ENCODE assay signal across 18 cellular contexts in the genomic region with DNA sequence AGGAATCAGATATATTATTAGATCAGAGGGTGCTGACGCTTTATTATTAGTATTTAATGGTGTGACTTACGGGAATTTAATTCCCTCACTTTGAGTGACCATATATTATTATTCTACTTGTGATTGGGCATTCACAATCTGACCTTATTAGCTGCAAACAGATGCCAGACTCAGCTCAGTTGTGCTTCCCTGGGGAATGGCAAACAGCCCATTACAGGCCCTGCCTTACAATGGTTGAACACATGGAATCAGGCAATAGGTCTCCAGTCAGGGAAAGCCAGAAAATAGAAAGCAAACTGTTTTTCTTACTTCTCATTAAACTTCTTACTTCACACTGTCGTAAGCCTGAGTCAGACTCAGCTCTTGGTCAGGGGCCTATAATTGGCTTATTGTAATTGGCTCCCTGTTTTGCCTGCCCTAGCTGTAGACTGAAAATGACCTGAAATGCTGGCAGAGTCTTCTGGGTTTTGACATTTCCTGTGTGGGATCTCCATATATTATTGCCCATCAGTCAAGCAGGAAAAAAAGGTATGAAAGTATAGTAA.
"Had no signal": no experiment of that assay in that cellular context is flagged by ENCODE, and none has a peak within 500 bp of the region (broad histone marks: within the 10 kb centered on the region; RNA-seq: fewer than 3 reads in every experiment).

No MANE protein-coding gene starts in this region.

- ATAC-seq: activated naive CD4-positive, alpha-beta T cell treated with anti-CD3 and anti-CD28 coated beads, Interleukin-2, amount 50 U/mL, for 72 hours; sciatic nerve; stimulated activated effector memory CD8-positive, alpha-beta T cell treated with anti-CD3 and anti-CD28 coated beads, Interleukin-12 subunit alpha, Interleukin-12 subunit beta, amount 100 ng/mL, for 72 hours had no signal

- H3K36me3 ChIP-seq: adrenal gland, esophagus squamous epithelium, stomach had no signal

- DNase-seq: activated CD4-positive, alpha-beta T cell treated with anti-CD3 and anti-CD28 coated beads, Interleukin-2, amount 50 U/mL, for 4 hours; activated gamma-delta T cell treated with Interleukin-2 at 50 U/mL for 16 hours; activated T-cell treated with anti-CD3 and anti-CD28 coated beads for 4 hours; dermis blood vessel endothelial cell; effector memory CD4-positive, alpha-beta T cell; esophagus squamous epithelium; stimulated activated CD4-positive, alpha-beta T cell treated with anti-CD3 and anti-CD28 coated beads, Interleukin-4, amount 100 ng/mL, for 24 hours; stomach; T-helper 2 cell; trophoblast cell had no signal

- H3K4me1 ChIP-seq: adrenal gland, esophagus squamous epithelium, stomach had no signal

- H3K36me3 Mint-ChIP-seq: activated naive CD4-positive, alpha-beta T cell treated with anti-CD3 and anti-CD28 coated beads, Interleukin-2, amount 50 U/mL, for 72 hours; stimulated activated effector memory CD8-positive, alpha-beta T cell treated with anti-CD3 and anti-CD28 coated beads, Interleukin-12 subunit alpha, Interleukin-12 subunit beta, amount 100 ng/mL, for 72 hours had no signal

- H3K27ac Mint-ChIP-seq: activated naive CD4-positive, alpha-beta T cell treated with anti-CD3 and anti-CD28 coated beads, Interleukin-2, amount 50 U/mL, for 72 hours; activated T-helper 1 cell treated with anti-CD3 and anti-CD28 coated beads, Interleukin-12 subunit alpha, Interleukin-12 subunit beta, Interleukin-2, Interleukin-4 antibody, amounts not matched to agents 30 ng/mL and 10 ng/mL and 1 ng/mL, durations not matched to agents 14 hours and 24 hours and 36 hours; stimulated activated effector memory CD8-positive, alpha-beta T cell treated with anti-CD3 and anti-CD28 coated beads, Interleukin-12 subunit alpha, Interleukin-12 subunit beta, amount 100 ng/mL, for 72 hours had no signal

- H3K4me3 ChIP-seq: adrenal gland, esophagus squamous epithelium, lung, smooth muscle cell, stomach had no signal

- H3K27me3 ChIP-seq: adrenal gland, esophagus squamous epithelium, stomach had no signal

- H3K4me3 Mint-ChIP-seq: activated T-helper 1 cell treated with anti-CD3 and anti-CD28 coated beads, Interleukin-12 subunit alpha, Interleukin-12 subunit beta, Interleukin-2, Interleukin-4 antibody, amounts not matched to agents 30 ng/mL and 10 ng/mL and 1 ng/mL, durations not matched to agents 14 hours and 24 hours and 36 hours; neural crest cell; stimulated activated effector memory CD8-positive, alpha-beta T cell treated with anti-CD3 and anti-CD28 coated beads, Interleukin-12 subunit alpha, Interleukin-12 subunit beta, amount 100 ng/mL, for 72 hours had no signal

- H3K9me3 ChIP-seq: adrenal gland, esophagus squamous epithelium, stomach had no signal

- H3K27ac ChIP-seq: adrenal gland, esophagus squamous epithelium, stomach had no signal

- H3K4me1 Mint-ChIP-seq: neural crest cell; stimulated activated effector memory CD8-positive, alpha-beta T cell treated with anti-CD3 and anti-CD28 coated beads, Interleukin-12 subunit alpha, Interleukin-12 subunit beta, amount 100 ng/mL, for 72 hours had no signal
